9 cellular contexts compared by ENCODE assay signal in genomic region chr16:80656731-80657150, GRCh38.
DNase-seq lines count a peak whose midpoint lies in the region; ATAC-seq lines count a peak whose summit lies in the region.
"Had no signal": no experiment of that assay in that cellular context is flagged by ENCODE, and none has a peak within 500 bp of the region (broad histone marks: within the 10 kb centered on the region; RNA-seq: fewer than 3 reads in every experiment).

No MANE protein-coding gene starts in this region.

- no peak overlapping the region for H2BK5ac ChIP-seq in neuronal stem cell (ENCODE audit: low read length)

- H3K27me3 ChIP-seq in neuronal stem cell (ENCODE audit: control insufficient read depth in 3 of 3, insufficient read depth in 3 of 3, low read depth in 1 of 3, low read length in 3 of 3) = no peaks in the 10 kb centered on the region

- no peak overlapping the region for H3K4ac ChIP-seq in neuronal stem cell (ENCODE audit: low read length)

- H3K4me3 ChIP-seq in neuronal stem cell (ENCODE audit: low read length in 2 of 2) = no peak overlapping the region

- no peak overlapping the region for H2BK120ac ChIP-seq in neuronal stem cell (ENCODE audit: low read depth, low read length)

- H2AK5ac ChIP-seq in neuronal stem cell (ENCODE audit: low read depth, low read length) = no peak overlapping the region

- ATAC-seq in HG03159 (IDR thresholded peaks at IDR 0.05; ENCODE audit: unreplicated experiment) = peak; percentile 97
- peak; percentile 71 for ATAC-seq in stimulated activated naive CD8-positive, alpha-beta T cell treated with anti-CD3 and anti-CD28 coated beads, Interleukin-15, Interleukin-2, amounts not matched to agents 100 U/mL and 50 U/mL, for 24 hours

- no CpG with 5 or more reads among the region's 8 CpGs for WGBS in neuronal stem cell (ENCODE audit: extremely low coverage in 2 of 2, insufficient read length in 2 of 2, insufficient replicate concordance in 1 of 2), 2 donors

- H2BK12ac ChIP-seq in neuronal stem cell (ENCODE audit: low read length) = no peak overlapping the region

- H3K23ac ChIP-seq in neuronal stem cell (ENCODE audit: low read depth, low read length, poor library complexity) = no peak overlapping the region

- H3K36me3 ChIP-seq in neuronal stem cell (replicated peaks in 1 of 2; ENCODE audit: control insufficient read depth in 2 of 2, insufficient read depth in 2 of 2, low read length in 2 of 2) = no peaks in the 10 kb centered on the region

- no peak overlapping the region for H3K4me2 ChIP-seq in neuronal stem cell (ENCODE audit: insufficient read depth, low read length, poor library complexity, severe bottlenecking)

- H2AFZ ChIP-seq in neuronal stem cell (ENCODE audit: low read length) = no peak overlapping the region

- H3K9ac ChIP-seq in neuronal stem cell (ENCODE audit: low read depth, low read length, poor library complexity) = no peak overlapping the region

- no peak overlapping the region for H3K14ac ChIP-seq in neuronal stem cell (ENCODE audit: low read length)

- peak; percentile 70 for DNase-seq in activated CD8-positive, alpha-beta memory T cell treated with anti-CD3 and anti-CD28 coated beads for 24 hours
- DNase-seq in activated CD8-positive, alpha-beta memory T cell treated with anti-CD3 and anti-CD28 coated beads, Interleukin-2, amount 50 U/mL, for 48 hours = no peak
- peak; percentile 53 to 61 for DNase-seq in activated T-cell treated with anti-CD3 and anti-CD28 coated beads, Interleukin-2, amount 50 U/mL, for 48 hours
- DNase-seq in stimulated activated naive CD8-positive, alpha-beta T cell treated with anti-CD3 and anti-CD28 coated beads, Interleukin-15, Interleukin-2, amounts not matched to agents 100 U/mL and 50 U/mL, for 24 hours = no peak
- no peak for DNase-seq in DMS79 treated with DMSO at 0.1 percent for 48 hours (lab: John Stamatoyannopoulos, UW)
- DNase-seq in AG08396 (ENCODE audit: low spot score) = no peak
- no peak for DNase-seq in neuronal stem cell (ENCODE audit: low spot score)
- DNase-seq: NCI-H1105 had no signal

- no peak overlapping the region for H2BK15ac ChIP-seq in neuronal stem cell (ENCODE audit: low read length)

- H3K9me3 ChIP-seq in neuronal stem cell (replicated peaks in 1 of 2; ENCODE audit: control insufficient read depth in 2 of 2, insufficient read depth in 1 of 2, low read depth in 1 of 2, low read length in 2 of 2) = no peaks in the 10 kb centered on the region

- H3K27ac ChIP-seq in neuronal stem cell (replicated peaks; ENCODE audit: low read length) = no peak overlapping the region

- H3K18ac ChIP-seq in neuronal stem cell (ENCODE audit: low read length) = no peak overlapping the region

- H4K91ac ChIP-seq in neuronal stem cell (ENCODE audit: low read depth, low read length, poor library complexity) = no peak overlapping the region

- no peak overlapping the region for H4K8ac ChIP-seq in neuronal stem cell (ENCODE audit: low read depth, low read length)

- H3K79me1 ChIP-seq in neuronal stem cell (ENCODE audit: low read depth, low read length) = no peaks in the 10 kb centered on the region

- peaks cover 0 to 8% of the 10 kb centered on the region in 2 donors for H3K4me1 ChIP-seq in neuronal stem cell (ENCODE audit: control insufficient read depth in 2 of 2, insufficient read depth in 1 of 2, low read depth in 1 of 2, low read length in 2 of 2)

Comparison
In these comparisons a context has a peak if more than half of its experiments do, and no peak if none do; other contexts are left out.
1. DNase-seq: peak in activated CD8-positive, alpha-beta memory T cell treated with anti-CD3 and anti-CD28 coated beads for 24 hours (single experiment) and activated T-cell treated with anti-CD3 and anti-CD28 coated beads, Interleukin-2, amount 50 U/mL, for 48 hours (2 of 2); none in activated CD8-positive, alpha-beta memory T cell treated with anti-CD3 and anti-CD28 coated beads, Interleukin-2, amount 50 U/mL, for 48 hours (single experiment), stimulated activated naive CD8-positive, alpha-beta T cell treated with anti-CD3 and anti-CD28 coated beads, Interleukin-15, Interleukin-2, amounts not matched to agents 100 U/mL and 50 U/mL, for 24 hours (single experiment), DMS79 treated with DMSO at 0.1 percent for 48 hours (single experiment), AG08396 (single experiment) and neuronal stem cell (single experiment).